ENCODE assay signal across 14 cellular contexts in genomic region chr10:11798862-11799735, GRCh38. TPM values are rescaled to one million over a fixed set of nuclear protein-coding genes. Genes with fewer than 3 reads are reported as not detected.
DNase-seq lines count a peak whose midpoint lies in the region; ATAC-seq, FAIRE-seq and TF ChIP-seq lines count a peak whose summit lies in the region.
"Had no signal": no experiment of that assay in that cellular context is flagged by ENCODE, and none has a peak within 500 bp of the region (broad histone marks: within the 10 kb centered on the region; RNA-seq: fewer than 3 reads in every experiment).

No MANE protein-coding gene starts in this region.

- no peaks in the 10 kb centered on the region for H4K20me1 ChIP-seq in BLaER1

- TF ChIP-seq POLR2A in GM12891 (IDR thresholded peaks at IDR 0.05; ENCODE audit: low read depth, low read length): no peak

- ATAC-seq in GM18520 (IDR thresholded peaks at IDR 0.05; ENCODE audit: unreplicated experiment) (no peak), HG02885 (IDR thresholded peaks at IDR 0.05; ENCODE audit: poor library complexity, unreplicated experiment) (no peak)
- ATAC-seq: mucosa of descending colon had no signal

- no peak for FAIRE-seq in GM12891 (lab: Jason Lieb, UNC)

- H3K4me1 ChIP-seq in BLaER1: peaks cover 27% of the 10 kb centered on the region
- H3K4me1 ChIP-seq: right atrium auricular region had no signal

- no peaks in the 10 kb centered on the region for H3K9me3 ChIP-seq in BLaER1
- H3K9me3 ChIP-seq: mucosa of descending colon, right atrium auricular region had no signal

- H3K27me3 ChIP-seq in BLaER1: no peaks in the 10 kb centered on the region
- no peaks in the 10 kb centered on the region for H3K27me3 ChIP-seq in H7 (ENCODE audit: control insufficient read depth, insufficient read depth, low read length)
- H3K27me3 ChIP-seq: right atrium auricular region had no signal

- H3K36me3 ChIP-seq in BLaER1: no peaks in the 10 kb centered on the region
- H3K36me3 ChIP-seq in H7 (replicated peaks; ENCODE audit: control insufficient read depth, insufficient read depth, low read length): no peaks in the 10 kb centered on the region
- H3K36me3 ChIP-seq: right atrium auricular region had no signal

- peak overlapping the region; percentile 3; the same call in 1 of the 2 replicates for H3K9ac ChIP-seq in BLaER1

- DNase-seq in H7 (peak; percentile 79), UCSD-AML1 (lab: John Stamatoyannopoulos, UW; ENCODE audit: unreplicated experiment) (peak; percentile 43), iPS-NIHi7 (ENCODE audit: extremely low spot score) (peak; percentile 55), AG20443 (ENCODE audit: low spot score) (no peak), GM12891 (ENCODE audit: insufficient read length, low spot score) (no peak)
- DNase-seq: activated CD4-positive, alpha-beta T cell treated with anti-CD3 and anti-CD28 coated beads for 48 hours; AML-193; hippocampal formation; mucosa of descending colon; NCI-H774 had no signal

- H3K4me3 ChIP-seq in BLaER1 (peak overlapping the region; percentile 8; the same call in 1 of the 2 replicates), H7 (ENCODE audit: insufficient read depth, low read depth, low read length) (no peak overlapping the region)
- H3K4me3 ChIP-seq: mucosa of descending colon, right atrium auricular region had no signal

- H3K4me2 ChIP-seq in BLaER1: peak overlapping the region; percentile 89

- H3K27ac ChIP-seq in BLaER1: peak overlapping the region; percentile 68
- H3K27ac ChIP-seq: right atrium auricular region had no signal

TF ChIP-seq in GM12891, 5 proteins besides CTCF, POLR2A, EP300 and RAD21:
- TF ChIP-seq SPI1 (IDR thresholded peaks at IDR 0.05; ENCODE audit: low read depth, low read length): no peak
- no peak for TF ChIP-seq POLR2AphosphoS5 (IDR thresholded peaks at IDR 0.05; ENCODE audit: low read depth, low read length)
- no peak for TF ChIP-seq PAX5 (IDR thresholded peaks at IDR 0.05; ENCODE audit: insufficient read depth, low read length, severe bottlenecking)
- TF ChIP-seq TAF1 (IDR thresholded peaks at IDR 0.05; ENCODE audit: low read depth, low read length): no peak
- no peak for TF ChIP-seq POU2F2 (IDR thresholded peaks at IDR 0.05; ENCODE audit: low read depth, low read length)

RNA-seq across cellular contexts. Expression of gene PROSER2, which starts 24.1 kb away (rescaled TPM):
- total RNA-seq in H7 (2014; rRNA removed; shearing (Covaris generic)): 15.0 and 16.4 TPM in 2 replicates
- polyA plus RNA-seq in GM12891 (2012; ENCODE audit: low read depth, missing spikeins): 0.72 TPM

RNA-seq across cellular contexts. Expression of gene ECHDC3, which starts 56.9 kb away (rescaled TPM):
- 57.9 and 59.7 TPM in 2 replicates for total RNA-seq in H7 (2014; rRNA removed; shearing (Covaris generic))
- 5.9 TPM for polyA plus RNA-seq in GM12891 (2012; ENCODE audit: low read depth, missing spikeins)

Comparison
In these comparisons a context has a peak if more than half of its experiments do, and no peak if none do; other contexts are left out.
1. DNase-seq: peak in H7 (single experiment), UCSD-AML1 (single experiment) and iPS-NIHi7 (single experiment); none in AG20443 (single experiment) and GM12891 (single experiment).